In genomic region chr2:128556633-128557032, GRCh38 we compare ENCODE assay signal across 28 cellular contexts.
"Had no signal": no experiment of that assay in that cellular context is flagged by ENCODE, and none has a peak within 500 bp of the region (broad histone marks: within the 10 kb centered on the region; RNA-seq: fewer than 3 reads in every experiment).

No MANE protein-coding gene starts in this region.

- H3K27ac Mint-ChIP-seq: activated CD4-positive, alpha-beta memory T cell treated with anti-CD3 and anti-CD28 coated beads, Interleukin-2, amount 10 ng/mL, durations not matched to agents 7 days and 5 days; activated CD4-positive, alpha-beta T cell treated with anti-CD3 and anti-CD28 coated beads, Interleukin-2, amount 10 ng/mL, durations not matched to agents 7 days and 5 days; activated naive CD4-positive, alpha-beta T cell treated with anti-CD3 and anti-CD28 coated beads for 36 hours; activated naive CD4-positive, alpha-beta T cell treated with anti-CD3 and anti-CD28 coated beads, Interleukin-2, amount 50 U/mL, for 24 hours; activated naive CD8-positive, alpha-beta T cell treated with anti-CD3 and anti-CD28 coated beads for 36 hours; activated naive CD8-positive, alpha-beta T cell treated with anti-CD3 and anti-CD28 coated beads, Interleukin-2, amount 50 U/mL, for 24 hours; activated T-helper 1 cell treated with anti-CD3 and anti-CD28 coated beads, Interleukin-12 subunit alpha, Interleukin-12 subunit beta, Interleukin-2, Interleukin-4 antibody, amounts not matched to agents 30 ng/mL and 10 ng/mL and 1 ng/mL, durations not matched to agents 14 hours and 24 hours and 36 hours; activated T-helper 2 cell treated with anti-CD3 and anti-CD28 coated beads, Interferon-gamma antibody, Interleukin-2, Interleukin-4, amounts not matched to agents 10 μg/mL and 5 μg/mL and 100 μg/mL, durations not matched to agents 14 hours and 24 hours and 36 hours had no signal

- H3K4me1 Mint-ChIP-seq: activated CD4-positive, alpha-beta memory T cell treated with anti-CD3 and anti-CD28 coated beads, Interleukin-2, amount 10 ng/mL, durations not matched to agents 7 days and 5 days; activated CD4-positive, alpha-beta T cell treated with anti-CD3 and anti-CD28 coated beads, Interleukin-2, amount 10 ng/mL, durations not matched to agents 7 days and 5 days; activated naive CD4-positive, alpha-beta T cell treated with anti-CD3 and anti-CD28 coated beads, Interleukin-2, amount 50 U/mL, for 24 hours; activated naive CD8-positive, alpha-beta T cell treated with anti-CD3 and anti-CD28 coated beads for 36 hours; activated naive CD8-positive, alpha-beta T cell treated with anti-CD3 and anti-CD28 coated beads, Interleukin-2, amount 50 U/mL, for 24 hours had no signal

- H3K4me3 ChIP-seq: adrenal gland, body of pancreas, gastrocnemius medialis had no signal

- DNase-seq: activated CD4-positive, alpha-beta memory T cell treated with anti-CD3 and anti-CD28 coated beads, Interleukin-2, amount 10 ng/mL, durations not matched to agents 7 days and 5 days; activated CD4-positive, alpha-beta T cell treated with anti-CD3 and anti-CD28 coated beads for 1 hour; activated CD4-positive, alpha-beta T cell treated with anti-CD3 and anti-CD28 coated beads for 4 hours; activated CD4-positive, alpha-beta T cell treated with anti-CD3 and anti-CD28 coated beads, Interleukin-2, amount 10 ng/mL, durations not matched to agents 7 days and 5 days; activated CD4-positive, alpha-beta T cell treated with anti-CD3 and anti-CD28 coated beads, Interleukin-2, amount 50 U/mL, for 4 hours; activated CD4-positive, CD25-positive, alpha-beta regulatory T cell; activated CD8-positive, alpha-beta memory T cell treated with anti-CD3 and anti-CD28 coated beads, Interleukin-2, amount 50 U/mL, for 4 hours; activated effector memory CD4-positive, alpha-beta T cell treated with anti-CD3 and anti-CD28 coated beads, Interleukin-2, amount 50 U/mL, for 16 hours; activated naive CD4-positive, alpha-beta T cell treated with anti-CD3 and anti-CD28 coated beads for 36 hours; activated naive CD8-positive, alpha-beta T cell treated with anti-CD3 and anti-CD28 coated beads for 36 hours; activated naive CD8-positive, alpha-beta T cell treated with anti-CD3 and anti-CD28 coated beads, Interleukin-2, amount 50 U/mL, for 24 hours; activated T-cell treated with anti-CD3 and anti-CD28 coated beads, Interleukin-2, amount 50 U/mL, for 1 hour; activated T-cell treated with anti-CD3 and anti-CD28 coated beads, Interleukin-2, amount 50 U/mL, for 48 hours; amygdala; aorta; body of pancreas; caudate nucleus; cortex of kidney; dermis blood vessel endothelial cell; effector CD8-positive, alpha-beta T cell; foreskin keratinocyte; gastrocnemius medialis; T-helper 2 cell had no signal

- H3K4me1 ChIP-seq: adrenal gland, body of pancreas, foreskin keratinocyte, gastrocnemius medialis had no signal

- H3K36me3 Mint-ChIP-seq: activated naive CD4-positive, alpha-beta T cell treated with anti-CD3 and anti-CD28 coated beads, Interleukin-2, amount 50 U/mL, for 24 hours; activated naive CD8-positive, alpha-beta T cell treated with anti-CD3 and anti-CD28 coated beads for 36 hours had no signal

- H3K9me3 Mint-ChIP-seq: activated CD4-positive, alpha-beta memory T cell treated with anti-CD3 and anti-CD28 coated beads, Interleukin-2, amount 10 ng/mL, durations not matched to agents 7 days and 5 days; activated CD4-positive, alpha-beta T cell treated with anti-CD3 and anti-CD28 coated beads, Interleukin-2, amount 10 ng/mL, durations not matched to agents 7 days and 5 days; activated naive CD4-positive, alpha-beta T cell treated with anti-CD3 and anti-CD28 coated beads for 36 hours; activated naive CD4-positive, alpha-beta T cell treated with anti-CD3 and anti-CD28 coated beads, Interleukin-2, amount 50 U/mL, for 24 hours; activated naive CD8-positive, alpha-beta T cell treated with anti-CD3 and anti-CD28 coated beads for 36 hours; activated naive CD8-positive, alpha-beta T cell treated with anti-CD3 and anti-CD28 coated beads, Interleukin-2, amount 50 U/mL, for 24 hours; activated T-helper 1 cell treated with anti-CD3 and anti-CD28 coated beads, Interleukin-12 subunit alpha, Interleukin-12 subunit beta, Interleukin-2, Interleukin-4 antibody, amounts not matched to agents 30 ng/mL and 10 ng/mL and 1 ng/mL, durations not matched to agents 14 hours and 24 hours and 36 hours; activated T-helper 2 cell treated with anti-CD3 and anti-CD28 coated beads, Interferon-gamma antibody, Interleukin-2, Interleukin-4, amounts not matched to agents 10 μg/mL and 5 μg/mL and 100 μg/mL, durations not matched to agents 14 hours and 24 hours and 36 hours had no signal

- H3K27ac ChIP-seq: adrenal gland, body of pancreas, epithelial cell of prostate, foreskin keratinocyte, gastrocnemius medialis had no signal

- H3K4me3 Mint-ChIP-seq: activated CD4-positive, alpha-beta memory T cell treated with anti-CD3 and anti-CD28 coated beads, Interleukin-2, amount 10 ng/mL, durations not matched to agents 7 days and 5 days; activated CD4-positive, alpha-beta T cell treated with anti-CD3 and anti-CD28 coated beads, Interleukin-2, amount 10 ng/mL, durations not matched to agents 7 days and 5 days; activated naive CD4-positive, alpha-beta T cell treated with anti-CD3 and anti-CD28 coated beads for 36 hours; activated naive CD4-positive, alpha-beta T cell treated with anti-CD3 and anti-CD28 coated beads, Interleukin-2, amount 50 U/mL, for 24 hours; activated naive CD8-positive, alpha-beta T cell treated with anti-CD3 and anti-CD28 coated beads for 36 hours; activated naive CD8-positive, alpha-beta T cell treated with anti-CD3 and anti-CD28 coated beads, Interleukin-2, amount 50 U/mL, for 24 hours; activated T-helper 1 cell treated with anti-CD3 and anti-CD28 coated beads, Interleukin-12 subunit alpha, Interleukin-12 subunit beta, Interleukin-2, Interleukin-4 antibody, amounts not matched to agents 30 ng/mL and 10 ng/mL and 1 ng/mL, durations not matched to agents 14 hours and 24 hours and 36 hours had no signal

- H3K27me3 ChIP-seq: adrenal gland, body of pancreas, foreskin keratinocyte, gastrocnemius medialis had no signal

- H3K36me3 ChIP-seq: adrenal gland, gastrocnemius medialis had no signal

- ATAC-seq: activated naive CD8-positive, alpha-beta T cell treated with anti-CD3 and anti-CD28 coated beads, Interleukin-2, amount 50 U/mL, for 24 hours; body of pancreas; foreskin keratinocyte; gastrocnemius medialis had no signal

- H3K27me3 Mint-ChIP-seq: activated CD4-positive, alpha-beta T cell treated with anti-CD3 and anti-CD28 coated beads, Interleukin-2, amount 10 ng/mL, durations not matched to agents 7 days and 5 days; activated naive CD4-positive, alpha-beta T cell treated with anti-CD3 and anti-CD28 coated beads, Interleukin-2, amount 50 U/mL, for 24 hours; activated naive CD8-positive, alpha-beta T cell treated with anti-CD3 and anti-CD28 coated beads for 36 hours; activated naive CD8-positive, alpha-beta T cell treated with anti-CD3 and anti-CD28 coated beads, Interleukin-2, amount 50 U/mL, for 24 hours had no signal

- H3K9me3 ChIP-seq: adrenal gland, body of pancreas, gastrocnemius medialis had no signal
